1 cellular context compared by ENCODE assay signal in genomic region chr4:88188738-88189417, GRCh38.
TF ChIP-seq lines count a peak whose summit lies in the region.

No MANE protein-coding gene starts in this region.

TF ChIP-seq in SK-N-SH treated with all-trans-retinoic acid at 6 μM for 48 hours, 23 proteins besides CTCF, POLR2A, EP300 and RAD21 (continued from another document):
- TF ChIP-seq, protein P1, sequence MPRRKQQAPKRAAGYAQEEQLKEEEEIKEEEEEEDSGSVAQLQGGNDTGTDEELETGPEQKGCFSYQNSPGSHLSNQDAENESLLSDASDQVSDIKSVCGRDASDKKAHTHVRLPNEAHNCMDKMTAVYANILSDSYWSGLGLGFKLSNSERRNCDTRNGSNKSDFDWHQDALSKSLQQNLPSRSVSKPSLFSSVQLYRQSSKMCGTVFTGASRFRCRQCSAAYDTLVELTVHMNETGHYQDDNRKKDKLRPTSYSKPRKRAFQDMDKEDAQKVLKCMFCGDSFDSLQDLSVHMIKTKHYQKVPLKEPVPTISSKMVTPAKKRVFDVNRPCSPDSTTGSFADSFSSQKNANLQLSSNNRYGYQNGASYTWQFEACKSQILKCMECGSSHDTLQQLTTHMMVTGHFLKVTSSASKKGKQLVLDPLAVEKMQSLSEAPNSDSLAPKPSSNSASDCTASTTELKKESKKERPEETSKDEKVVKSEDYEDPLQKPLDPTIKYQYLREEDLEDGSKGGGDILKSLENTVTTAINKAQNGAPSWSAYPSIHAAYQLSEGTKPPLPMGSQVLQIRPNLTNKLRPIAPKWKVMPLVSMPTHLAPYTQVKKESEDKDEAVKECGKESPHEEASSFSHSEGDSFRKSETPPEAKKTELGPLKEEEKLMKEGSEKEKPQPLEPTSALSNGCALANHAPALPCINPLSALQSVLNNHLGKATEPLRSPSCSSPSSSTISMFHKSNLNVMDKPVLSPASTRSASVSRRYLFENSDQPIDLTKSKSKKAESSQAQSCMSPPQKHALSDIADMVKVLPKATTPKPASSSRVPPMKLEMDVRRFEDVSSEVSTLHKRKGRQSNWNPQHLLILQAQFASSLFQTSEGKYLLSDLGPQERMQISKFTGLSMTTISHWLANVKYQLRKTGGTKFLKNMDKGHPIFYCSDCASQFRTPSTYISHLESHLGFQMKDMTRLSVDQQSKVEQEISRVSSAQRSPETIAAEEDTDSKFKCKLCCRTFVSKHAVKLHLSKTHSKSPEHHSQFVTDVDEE (CRISPR knock-in tag; IDR thresholded peaks at IDR 0.05) = no peak
- TF ChIP-seq ZNF70 (CRISPR knock-in tag; IDR thresholded peaks at IDR 0.05) (no peak), CSDC2 (CRISPR knock-in tag; IDR thresholded peaks at IDR 0.05) (no peak), PPARA (CRISPR knock-in tag; IDR thresholded peaks at IDR 0.05; ENCODE audit: borderline replicate concordance) (no peak), TCF4 (CRISPR knock-in tag; IDR thresholded peaks at IDR 0.05; ENCODE audit: borderline replicate concordance) (no peak), ZFP3 (CRISPR knock-in tag; IDR thresholded peaks at IDR 0.05) (no peak), ISL1 (CRISPR knock-in tag; IDR thresholded peaks at IDR 0.05) (no peak), ESRRG (CRISPR knock-in tag; IDR thresholded peaks at IDR 0.05) (no peak), ZC3H10 (CRISPR knock-in tag; IDR thresholded peaks at IDR 0.05) (no peak), OSR1 (CRISPR knock-in tag; IDR thresholded peaks at IDR 0.05) (no peak), PATZ1 (CRISPR knock-in tag; IDR thresholded peaks at IDR 0.05; ENCODE audit: borderline replicate concordance) (no peak), ZNF8 (CRISPR knock-in tag; IDR thresholded peaks at IDR 0.05) (no peak)
